Comparison of ENCODE assay signal across 1 cellular context in the genomic region with DNA sequence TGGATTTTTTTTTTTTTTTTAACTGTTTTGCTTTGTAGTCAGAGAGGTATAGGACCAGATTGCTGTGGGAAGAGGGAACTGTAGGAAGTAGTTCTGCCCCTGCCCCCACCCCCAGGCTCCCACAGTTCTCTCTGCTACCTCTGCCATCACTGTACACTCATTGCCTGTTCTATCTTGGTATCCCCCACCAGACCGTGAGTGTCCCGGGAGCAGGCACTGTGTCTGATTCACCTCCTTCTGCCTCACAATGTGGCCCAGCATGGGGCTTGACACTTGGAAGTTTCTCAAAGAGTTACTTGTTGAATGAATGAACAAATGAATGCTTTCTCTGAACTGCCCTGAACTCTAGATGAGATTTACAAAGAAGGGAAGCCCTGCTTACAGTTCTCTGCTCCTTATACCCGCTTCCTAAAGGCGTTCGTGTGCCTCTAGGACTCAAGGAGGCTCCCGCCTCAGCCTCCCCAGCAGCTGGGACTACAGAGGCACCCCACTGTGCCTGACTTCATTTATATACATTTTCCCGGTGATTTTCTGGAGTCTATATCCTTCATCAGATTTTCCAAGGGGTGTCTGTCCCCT.
TF ChIP-seq lines count a peak whose summit lies in the region.

No MANE protein-coding gene starts in this region.

TF ChIP-seq in K562, 482 proteins besides CTCF, POLR2A, EP300 and RAD21 (continued from another document):
- TF ChIP-seq ZNF175 (CRISPR knock-in tag; IDR thresholded peaks at IDR 0.05; ENCODE audit: low read depth) (0 out of 2 replicates have a peak, but pooled peaks have one; percentile 18), SMARCB1 (IDR thresholded peaks at IDR 0.05; ENCODE audit: insufficient read length, low read depth) (no peak)
- TF ChIP-seq, protein P1, sequence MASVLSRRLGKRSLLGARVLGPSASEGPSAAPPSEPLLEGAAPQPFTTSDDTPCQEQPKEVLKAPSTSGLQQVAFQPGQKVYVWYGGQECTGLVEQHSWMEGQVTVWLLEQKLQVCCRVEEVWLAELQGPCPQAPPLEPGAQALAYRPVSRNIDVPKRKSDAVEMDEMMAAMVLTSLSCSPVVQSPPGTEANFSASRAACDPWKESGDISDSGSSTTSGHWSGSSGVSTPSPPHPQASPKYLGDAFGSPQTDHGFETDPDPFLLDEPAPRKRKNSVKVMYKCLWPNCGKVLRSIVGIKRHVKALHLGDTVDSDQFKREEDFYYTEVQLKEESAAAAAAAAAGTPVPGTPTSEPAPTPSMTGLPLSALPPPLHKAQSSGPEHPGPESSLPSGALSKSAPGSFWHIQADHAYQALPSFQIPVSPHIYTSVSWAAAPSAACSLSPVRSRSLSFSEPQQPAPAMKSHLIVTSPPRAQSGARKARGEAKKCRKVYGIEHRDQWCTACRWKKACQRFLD (CRISPR knock-in tag; IDR thresholded peaks at IDR 0.05), result 0 out of 2 replicates have a peak, but pooled peaks have one; percentile 18
